In the genomic region with DNA sequence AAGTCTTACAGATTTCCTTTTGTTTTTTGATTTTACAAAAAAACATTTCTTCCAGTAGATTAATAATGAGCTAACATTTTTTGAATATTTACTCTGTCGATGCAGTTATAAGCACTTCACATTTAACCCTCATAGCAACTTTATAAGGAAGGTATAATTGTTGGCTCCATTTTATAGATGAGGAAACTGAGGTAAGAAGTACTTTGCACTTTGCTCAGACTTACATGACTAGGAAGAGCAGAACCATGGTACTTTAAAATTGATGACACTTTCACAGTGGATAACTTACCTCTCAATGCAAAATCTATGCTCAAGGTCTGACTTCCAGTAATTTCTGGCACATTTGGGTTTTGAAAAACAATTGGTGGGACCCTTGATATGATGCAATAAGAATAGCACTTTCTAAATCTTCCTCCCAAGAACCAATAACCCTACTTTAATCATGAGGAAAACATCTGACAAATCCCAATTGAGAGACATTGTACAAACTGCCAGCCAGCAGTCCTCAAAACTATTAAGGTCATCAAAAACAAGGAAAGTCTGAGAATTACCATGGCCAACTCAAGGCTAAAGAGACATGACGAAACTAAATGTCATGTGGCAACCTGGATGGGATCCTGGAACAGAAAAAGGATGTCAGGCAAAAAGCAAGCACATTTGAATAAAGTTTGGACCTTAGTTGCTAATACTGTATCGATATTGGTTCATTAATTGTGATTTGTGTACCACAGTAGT, we compare ENCODE assay signal across 27 cellular contexts.
"Had no signal": no experiment of that assay in that cellular context is flagged by ENCODE, and none has a peak within 500 bp of the region (broad histone marks: within the 10 kb centered on the region; RNA-seq: fewer than 3 reads in every experiment).

No MANE protein-coding gene starts in this region.

- H3K9me3 ChIP-seq: left lung, lower lobe of right lung, mucosa of descending colon, testis, transverse colon, uterus had no signal

- H3K4me1 Mint-ChIP-seq: activated CD4-positive, alpha-beta memory T cell treated with anti-CD3 and anti-CD28 coated beads, Interleukin-2, amount 10 ng/mL, durations not matched to agents 7 days and 5 days; nephron had no signal

- H3K27me3 Mint-ChIP-seq: activated CD4-positive, alpha-beta memory T cell treated with anti-CD3 and anti-CD28 coated beads, Interleukin-2, amount 10 ng/mL, durations not matched to agents 7 days and 5 days; activated CD4-positive, alpha-beta T cell treated with anti-CD3 and anti-CD28 coated beads, Interleukin-2, amount 10 ng/mL, durations not matched to agents 7 days and 5 days; activated naive CD8-positive, alpha-beta T cell treated with anti-CD3 and anti-CD28 coated beads, Interleukin-2, amount 10 ng/mL, durations not matched to agents 7 days and 5 days had no signal

- H3K36me3 ChIP-seq: uterus had no signal

- H3K27ac Mint-ChIP-seq: activated CD4-positive, alpha-beta memory T cell treated with anti-CD3 and anti-CD28 coated beads, Interleukin-2, amount 10 ng/mL, durations not matched to agents 7 days and 5 days; activated CD4-positive, alpha-beta T cell treated with anti-CD3 and anti-CD28 coated beads, Interleukin-2, amount 10 ng/mL, durations not matched to agents 7 days and 5 days; activated naive CD8-positive, alpha-beta T cell treated with anti-CD3 and anti-CD28 coated beads, Interleukin-2, amount 10 ng/mL, durations not matched to agents 7 days and 5 days; activated T-helper 2 cell treated with anti-CD3 and anti-CD28 coated beads, Interferon-gamma antibody, Interleukin-2, Interleukin-4, amounts not matched to agents 10 μg/mL and 5 μg/mL and 100 μg/mL, durations not matched to agents 14 hours and 24 hours and 36 hours; nephron had no signal

- ATAC-seq: activated T-cell treated with anti-CD3 and anti-CD28 coated beads, Interleukin-2, amount 50 U/mL, for 4 hours; esophagus mucosa; left lung; lower lobe of right lung; mucosa of descending colon; right cardiac atrium had no signal

- H3K9me3 Mint-ChIP-seq: activated T-cell treated with anti-CD3 and anti-CD28 coated beads, Interleukin-2, amount 50 U/mL, for 4 hours; activated T-helper 2 cell treated with anti-CD3 and anti-CD28 coated beads, Interferon-gamma antibody, Interleukin-2, Interleukin-4, amounts not matched to agents 10 μg/mL and 5 μg/mL and 100 μg/mL, durations not matched to agents 14 hours and 24 hours and 36 hours; nephron had no signal

- H3K27ac ChIP-seq: left lung, lower lobe of right lung, testis, transverse colon had no signal

- DNase-seq: activated CD4-positive, alpha-beta memory T cell treated with anti-CD3 and anti-CD28 coated beads, Interleukin-2, amount 10 ng/mL, durations not matched to agents 7 days and 5 days; activated CD4-positive, alpha-beta T cell treated with anti-CD3 and anti-CD28 coated beads for 1 hour; activated CD4-positive, alpha-beta T cell treated with anti-CD3 and anti-CD28 coated beads, Interleukin-2, amount 10 ng/mL, durations not matched to agents 7 days and 5 days; activated CD8-positive, alpha-beta memory T cell treated with anti-CD3 and anti-CD28 coated beads, Interleukin-2, amount 50 U/mL, for 48 hours; activated naive CD4-positive, alpha-beta T cell; activated naive CD8-positive, alpha-beta T cell treated with anti-CD3 and anti-CD28 coated beads, Interleukin-2, amount 10 ng/mL, durations not matched to agents 7 days and 5 days; activated T-cell treated with anti-CD3 and anti-CD28 coated beads, Interleukin-2, amount 50 U/mL, for 4 hours; amniotic stem cell; caudate nucleus; cortex of kidney; foreskin melanocyte; left lung; lower lobe of right lung; mesendoderm; mucosa of descending colon; posterior cingulate gyrus; right cardiac atrium; stimulated activated CD4-positive, alpha-beta T cell treated with anti-CD3 and anti-CD28 coated beads, Interleukin-2, amount 100 ng/mL, for 48 hours; stimulated activated naive CD4-positive, alpha-beta T cell treated with Interleukin-2 at 50 U/mL for 16 hours; T-helper 2 cell; testis; transverse colon; uterus had no signal

- H3K4me1 ChIP-seq: lower lobe of right lung, testis, transverse colon, uterus had no signal

- H3K27me3 ChIP-seq: left lung, testis, transverse colon, uterus had no signal

- FAIRE-seq: islet of Langerhans had no signal

- H3K4me3 Mint-ChIP-seq: activated CD4-positive, alpha-beta memory T cell treated with anti-CD3 and anti-CD28 coated beads, Interleukin-2, amount 10 ng/mL, durations not matched to agents 7 days and 5 days; activated CD4-positive, alpha-beta T cell treated with anti-CD3 and anti-CD28 coated beads, Interleukin-2, amount 10 ng/mL, durations not matched to agents 7 days and 5 days; activated naive CD8-positive, alpha-beta T cell treated with anti-CD3 and anti-CD28 coated beads, Interleukin-2, amount 10 ng/mL, durations not matched to agents 7 days and 5 days; activated T-cell treated with anti-CD3 and anti-CD28 coated beads, Interleukin-2, amount 50 U/mL, for 4 hours; nephron had no signal

- H3K4me3 ChIP-seq: left lung, lower lobe of right lung, mucosa of descending colon, testis, transverse colon, uterus had no signal
